Comparison of ENCODE assay signal across 1 cellular context in genomic region chr1:174131032-174131638, GRCh38.
TF ChIP-seq lines count a peak whose summit lies in the region.

No MANE protein-coding gene starts in this region.

TF ChIP-seq in WTC11, 78 proteins besides CTCF, POLR2A, EP300 and RAD21 (continued from another document):
- no peak for TF ChIP-seq AFF4 (CRISPR knock-in tag; IDR thresholded peaks at IDR 0.05; ENCODE audit: borderline replicate concordance)
- TF ChIP-seq NFATC4 (CRISPR knock-in tag; IDR thresholded peaks at IDR 0.05), result no peak
